ENCODE assay signal across 9 cellular contexts in the genomic region with DNA sequence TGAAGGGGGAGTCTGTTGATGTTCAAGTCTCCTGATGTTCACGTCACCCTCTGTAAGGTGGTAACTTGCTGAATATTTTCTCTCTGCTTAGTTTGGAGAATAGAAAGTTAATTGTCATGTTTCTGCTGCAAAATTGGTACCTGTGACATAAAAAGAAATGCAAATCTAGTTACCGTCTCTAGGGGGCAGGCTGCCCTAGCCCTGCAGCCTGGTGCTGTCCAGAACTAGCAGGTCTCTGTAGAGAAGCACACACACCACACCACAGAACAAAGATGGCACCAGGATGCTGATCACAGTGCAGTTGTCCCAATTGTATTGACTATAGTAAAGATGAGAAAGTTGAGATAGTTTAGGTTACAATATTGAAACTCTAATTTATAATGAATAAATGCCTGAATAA. TPM values are rescaled to one million over a fixed set of nuclear protein-coding genes. Genes with fewer than 3 reads are reported as not detected.
DNase-seq lines count a peak whose midpoint lies in the region; ATAC-seq and TF ChIP-seq lines count a peak whose summit lies in the region.
"Had no signal": no experiment of that assay in that cellular context is flagged by ENCODE, and none has a peak within 500 bp of the region (broad histone marks: within the 10 kb centered on the region; RNA-seq: fewer than 3 reads in every experiment).

No MANE protein-coding gene starts in this region.

- H3K9ac ChIP-seq in colonic mucosa (ENCODE audit: low read depth in 2 of 2, low read length in 2 of 2) = no peak overlapping the region

- TF ChIP-seq CTCF in GM12873 (IDR thresholded peaks at IDR 0.05; ENCODE audit: insufficient read depth, low read depth, low read length, missing control alignments) (peak; percentile 79), colonic mucosa (IDR thresholded peaks at IDR 0.05) (peak; percentile 51), osteoblast (IDR thresholded peaks at IDR 0.05; ENCODE audit: extremely low read depth, low read depth, low read length) (peak; percentile 69)

- intact Hi-C loops in colonic mucosa (cut with DNase I) = no loop called here

- no peaks in the 10 kb centered on the region for H3K9me3 ChIP-seq in colonic mucosa
- H3K9me3 ChIP-seq in osteoblast (ENCODE audit: low read depth, low read length) = no peaks in the 10 kb centered on the region

- no peaks in the 10 kb centered on the region for H3K79me2 ChIP-seq in osteoblast (ENCODE audit: insufficient read depth, low read length)

- no peak overlapping the region for H2AFZ ChIP-seq in osteoblast (ENCODE audit: low read length)

- H4K20me1 ChIP-seq in osteoblast (ENCODE audit: insufficient read depth, low read length) = no peaks in the 10 kb centered on the region

- no peak overlapping the region for H3K4me2 ChIP-seq in osteoblast (ENCODE audit: insufficient read depth, low read length)

- H3K27me3 ChIP-seq in colonic mucosa (no peaks in the 10 kb centered on the region), osteoblast (ENCODE audit: insufficient read depth, low read length) (no peaks in the 10 kb centered on the region)

- H3K4me1 ChIP-seq in colonic mucosa (no peaks in the 10 kb centered on the region), osteoblast (ENCODE audit: insufficient read depth, low read length) (no peaks in the 10 kb centered on the region)

- no peak overlapping the region for H3K27ac ChIP-seq in colonic mucosa
- H3K27ac ChIP-seq in osteoblast (ENCODE audit: low read depth, low read length) = no peak overlapping the region

- H3K4me3 ChIP-seq in colonic mucosa (no peak overlapping the region), osteoblast (ENCODE audit: insufficient read depth, low read length) (no peak overlapping the region)

- H3K36me3 ChIP-seq in colonic mucosa (no peaks in the 10 kb centered on the region), osteoblast (ENCODE audit: insufficient read depth, low read length) (no peaks in the 10 kb centered on the region)

- DNase-seq in AG08395 (ENCODE audit: low spot score) (peak; percentile 15), NOMO-1 treated with dmso at 0.1 percent for 144 hours (lab: John Stamatoyannopoulos, UW; ENCODE audit: unreplicated experiment) (peak; percentile 21), colonic mucosa (peak; percentile 38), osteoblast (ENCODE audit: insufficient read length, low spot score, missing footprints) (no peak), activated gamma-delta T cell (lab: John Stamatoyannopoulos, UW) (no peak)

- ATAC-seq in HG03097 (IDR thresholded peaks at IDR 0.05; ENCODE audit: low FRiP score, unreplicated experiment) (peak; percentile 62), GM21737 (IDR thresholded peaks at IDR 0.05; ENCODE audit: unreplicated experiment) (no peak)

RNA-seq across cellular contexts. Expression of a gene that starts 47.0 kb away (rescaled TPM):
- total RNA-seq in colonic mucosa (under 1 TPM in 1 of 2 donors, not detected in 1; 0.15 TPM), osteoblast (not detected in 2 replicates)
- total RNA-seq: glomerular endothelial cell had no signal

Comparison
In these comparisons a context has a peak if more than half of its experiments do, and no peak if none do; other contexts are left out.
1. DNase-seq: peak in AG08395 (single experiment), NOMO-1 treated with dmso at 0.1 percent for 144 hours (single experiment) and colonic mucosa (single experiment); none in osteoblast (single experiment) and activated gamma-delta T cell (single experiment).
2. Peak in every context shown above with its lines, with median percentiles within 50 percentile points of each other: CTCF ChIP-seq.